ENCODE assay signal across 1 cellular context in the genomic region with DNA sequence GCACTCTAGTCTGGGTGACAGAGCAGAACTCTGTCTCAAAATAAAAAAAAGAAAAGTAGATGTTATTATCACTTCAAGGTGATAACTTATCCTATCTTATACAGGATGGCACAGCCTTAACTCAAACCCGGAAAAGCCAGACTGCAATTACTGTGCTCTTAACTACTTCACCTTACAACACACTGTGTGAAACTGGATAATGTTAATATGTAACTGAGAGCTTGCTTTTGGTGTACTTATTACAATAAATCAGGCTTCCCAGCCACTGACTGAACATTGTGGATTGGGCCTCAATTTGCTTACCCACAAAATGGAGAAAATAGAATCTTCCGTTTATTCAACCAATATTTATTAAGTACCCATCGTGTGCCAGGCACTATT.
TF ChIP-seq lines count a peak whose summit lies in the region.

No MANE protein-coding gene starts in this region.

TF ChIP-seq in HEK293T, 16 proteins besides CTCF, POLR2A, EP300 and RAD21 (continued from another document):
- TF ChIP-seq TARDBP (IDR thresholded peaks at IDR 0.05) (no peak), ZNF384 (IDR thresholded peaks at IDR 0.05) (no peak), L3MBTL2 (conservative IDR thresholded peaks at IDR 0.05) (no peak), SUZ12 (IDR thresholded peaks at IDR 0.05) (no peak), HDGF (IDR thresholded peaks at IDR 0.05; ENCODE audit: borderline replicate concordance) (no peak)
